Comparison of ENCODE assay signal across 8 cellular contexts in the genomic region with DNA sequence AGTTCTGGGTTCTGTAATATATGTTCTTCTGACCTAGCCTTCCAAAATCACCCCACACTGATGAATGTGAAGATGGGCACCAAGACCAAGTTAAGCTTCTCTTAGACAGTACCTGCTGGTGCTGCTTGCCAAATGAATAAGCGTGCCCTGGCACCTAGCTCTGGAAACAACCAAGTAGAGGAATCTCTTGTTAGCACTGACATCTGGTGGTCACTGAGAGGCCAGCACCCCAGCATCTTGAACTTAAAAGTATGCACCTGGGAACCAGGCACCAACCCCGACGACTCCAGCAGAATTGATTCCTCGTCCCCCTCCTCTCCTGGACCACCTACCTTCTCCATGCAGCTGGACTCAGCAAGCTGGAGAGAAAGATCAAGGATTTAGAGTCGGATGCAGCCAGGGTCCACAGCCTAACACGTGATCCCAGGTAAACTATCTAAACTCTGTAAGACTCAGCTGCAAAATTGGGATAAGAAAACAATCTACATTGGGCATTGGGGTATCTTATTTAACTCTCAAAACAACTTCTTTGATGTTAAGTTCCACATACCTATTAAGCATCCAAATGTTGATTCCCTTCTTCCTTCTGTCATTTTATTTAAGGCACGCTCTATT.
DNase-seq lines count a peak whose midpoint lies in the region; ATAC-seq, FAIRE-seq and TF ChIP-seq lines count a peak whose summit lies in the region.

No MANE protein-coding gene starts in this region.

- no peak overlapping the region for H3K27ac ChIP-seq in prostate gland

- peak; percentile 9 for FAIRE-seq in GM12891 (lab: Jason Lieb, UNC)

- peak; percentile 55 for ATAC-seq in HG03139 (IDR thresholded peaks at IDR 0.05; ENCODE audit: unreplicated experiment)

- no peaks in the 10 kb centered on the region for H3K36me3 ChIP-seq in prostate gland

- intact Hi-C loops in prostate gland (cut with DNase I): loop anchor here (10.0 kb wide), 1 partner anchor 191 kb away; no protein-coding TSS in a partner anchor

- WGBS in prostate gland: 24% methylated on average over 7 of the region's 7 CpGs

- TF ChIP-seq CTCF in AG09309 (IDR thresholded peaks at IDR 0.05; ENCODE audit: control insufficient read depth, insufficient read depth, low read depth, low read length, missing control alignments) (peak; percentile 81), prostate gland (IDR thresholded peaks at IDR 0.05) (peak in 3 of 4 experiments; percentile 45 to 82 (median 68))

- H3K27me3 ChIP-seq in prostate gland (replicated peaks; ENCODE audit: insufficient read depth): no peaks in the 10 kb centered on the region

- no peak for TF ChIP-seq POLR2A in GM12891 (IDR thresholded peaks at IDR 0.05; ENCODE audit: low read depth, low read length)
- TF ChIP-seq POLR2A in prostate gland (IDR thresholded peaks at IDR 0.05): no peak

- H3K4me3 ChIP-seq in AG09309 (ENCODE audit: control insufficient read depth, low read depth, low read length) (no peak overlapping the region), prostate gland (no peak overlapping the region)

- H3K4me1 ChIP-seq in prostate gland (replicated peaks): no peaks in the 10 kb centered on the region

- no peak for DNase-seq in AG09309 (ENCODE audit: low read depth)
- no peak for DNase-seq in GM12891 (ENCODE audit: insufficient read length, low spot score)
- DNase-seq in NCI-H774 (lab: John Stamatoyannopoulos, UW): peak; percentile 17
- peak; percentile 50 to 55 for DNase-seq in activated T-cell treated with anti-CD3 and anti-CD28 coated beads, Interleukin-2, amount 50 U/mL, for 48 hours
- DNase-seq in glomerular endothelial cell (ENCODE audit: extremely low read depth, low read depth, low spot score): peak; percentile 39
- peak; percentile 66 for DNase-seq in prostate gland (ENCODE audit: low spot score)
- no peak for DNase-seq in activated CD4-positive, CD25-positive, alpha-beta regulatory T cell treated with anti-CD3 and anti-CD28 coated beads, Interleukin-2, amount 50 U/mL, for 72 hours

- no peaks in the 10 kb centered on the region for H3K9me3 ChIP-seq in prostate gland

TF ChIP-seq in GM12891, 5 proteins besides CTCF, POLR2A, EP300 and RAD21:
- TF ChIP-seq SPI1 (IDR thresholded peaks at IDR 0.05; ENCODE audit: low read depth, low read length) (no peak), PAX5 (IDR thresholded peaks at IDR 0.05; ENCODE audit: insufficient read depth, low read length, severe bottlenecking) (no peak), TAF1 (IDR thresholded peaks at IDR 0.05; ENCODE audit: low read depth, low read length) (no peak), POLR2AphosphoS5 (IDR thresholded peaks at IDR 0.05; ENCODE audit: low read depth, low read length) (no peak), POU2F2 (IDR thresholded peaks at IDR 0.05; ENCODE audit: low read depth, low read length) (no peak)
TF ChIP-seq in GM12891: peak in this region for 0.

Comparison
In these comparisons a context has a peak if more than half of its experiments do, and no peak if none do; other contexts are left out.
1. DNase-seq: peak in NCI-H774 (single experiment), activated T-cell treated with anti-CD3 and anti-CD28 coated beads, Interleukin-2, amount 50 U/mL, for 48 hours (2 of 2), glomerular endothelial cell (single experiment) and prostate gland (single experiment); none in AG09309 (single experiment), GM12891 (single experiment) and activated CD4-positive, CD25-positive, alpha-beta regulatory T cell treated with anti-CD3 and anti-CD28 coated beads, Interleukin-2, amount 50 U/mL, for 72 hours (single experiment).